Comparison of ENCODE assay signal across 2 cellular contexts in genomic region chr20:33700696-33701441, GRCh38.
A peak's percentile ranks its signal among the peaks of the same experiment; 100 is the strongest.
TF ChIP-seq lines count a peak whose summit lies in the region.

No MANE protein-coding gene starts in this region.

TF ChIP-seq in K562, 482 proteins besides CTCF, POLR2A, EP300 and RAD21:
- TF ChIP-seq, protein P1, sequence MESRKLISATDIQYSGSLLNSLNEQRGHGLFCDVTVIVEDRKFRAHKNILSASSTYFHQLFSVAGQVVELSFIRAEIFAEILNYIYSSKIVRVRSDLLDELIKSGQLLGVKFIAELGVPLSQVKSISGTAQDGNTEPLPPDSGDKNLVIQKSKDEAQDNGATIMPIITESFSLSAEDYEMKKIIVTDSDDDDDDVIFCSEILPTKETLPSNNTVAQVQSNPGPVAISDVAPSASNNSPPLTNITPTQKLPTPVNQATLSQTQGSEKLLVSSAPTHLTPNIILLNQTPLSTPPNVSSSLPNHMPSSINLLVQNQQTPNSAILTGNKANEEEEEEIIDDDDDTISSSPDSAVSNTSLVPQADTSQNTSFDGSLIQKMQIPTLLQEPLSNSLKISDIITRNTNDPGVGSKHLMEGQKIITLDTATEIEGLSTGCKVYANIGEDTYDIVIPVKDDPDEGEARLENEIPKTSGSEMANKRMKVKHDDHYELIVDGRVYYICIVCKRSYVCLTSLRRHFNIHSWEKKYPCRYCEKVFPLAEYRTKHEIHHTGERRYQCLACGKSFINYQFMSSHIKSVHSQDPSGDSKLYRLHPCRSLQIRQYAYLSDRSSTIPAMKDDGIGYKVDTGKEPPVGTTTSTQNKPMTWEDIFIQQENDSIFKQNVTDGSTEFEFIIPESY (CRISPR knock-in tag; IDR thresholded peaks at IDR 0.05), result peak; percentile 69

TF ChIP-seq in HepG2, 621 proteins besides CTCF, POLR2A, EP300 and RAD21 (continues in another document):
- 0 out of 2 replicates have a peak, but pooled peaks have one; percentile 37 for TF ChIP-seq NRL (CRISPR knock-in tag; IDR thresholded peaks at IDR 0.05; ENCODE audit: borderline replicate concordance)
- peak; percentile 66; the same call in 1 of the 2 replicates for TF ChIP-seq ZNF292 (CRISPR knock-in tag; IDR thresholded peaks at IDR 0.05; ENCODE audit: borderline replicate concordance, low read depth)
- 0 out of 2 replicates have a peak, but pooled peaks have one; percentile 40 for TF ChIP-seq ATF7-NPFF (CRISPR knock-in tag; IDR thresholded peaks at IDR 0.05; ENCODE audit: low read depth)
- TF ChIP-seq, protein P1 (CRISPR knock-in tag; IDR thresholded peaks at IDR 0.05), result peak; percentile 74
- 0 out of 2 replicates have a peak, but pooled peaks have one; percentile 17 for TF ChIP-seq REXO4 (CRISPR knock-in tag; IDR thresholded peaks at IDR 0.05; ENCODE audit: borderline replicate concordance)
- TF ChIP-seq SALL1 (CRISPR knock-in tag; IDR thresholded peaks at IDR 0.05), result peak; percentile 26; the same call in 1 of the 2 replicates
- TF ChIP-seq ZNF350 (CRISPR knock-in tag; IDR thresholded peaks at IDR 0.05; ENCODE audit: borderline replicate concordance, low read depth), result 0 out of 2 replicates have a peak, but pooled peaks have one; percentile 30
- 0 out of 2 replicates have a peak, but pooled peaks have one; percentile 47 for TF ChIP-seq ZFP41 (CRISPR knock-in tag; IDR thresholded peaks at IDR 0.05; ENCODE audit: borderline replicate concordance)
- 0 out of 2 replicates have a peak, but pooled peaks have one; percentile 2 for TF ChIP-seq THAP9 (CRISPR knock-in tag; IDR thresholded peaks at IDR 0.05; ENCODE audit: borderline replicate concordance)
- TF ChIP-seq, protein P2, sequence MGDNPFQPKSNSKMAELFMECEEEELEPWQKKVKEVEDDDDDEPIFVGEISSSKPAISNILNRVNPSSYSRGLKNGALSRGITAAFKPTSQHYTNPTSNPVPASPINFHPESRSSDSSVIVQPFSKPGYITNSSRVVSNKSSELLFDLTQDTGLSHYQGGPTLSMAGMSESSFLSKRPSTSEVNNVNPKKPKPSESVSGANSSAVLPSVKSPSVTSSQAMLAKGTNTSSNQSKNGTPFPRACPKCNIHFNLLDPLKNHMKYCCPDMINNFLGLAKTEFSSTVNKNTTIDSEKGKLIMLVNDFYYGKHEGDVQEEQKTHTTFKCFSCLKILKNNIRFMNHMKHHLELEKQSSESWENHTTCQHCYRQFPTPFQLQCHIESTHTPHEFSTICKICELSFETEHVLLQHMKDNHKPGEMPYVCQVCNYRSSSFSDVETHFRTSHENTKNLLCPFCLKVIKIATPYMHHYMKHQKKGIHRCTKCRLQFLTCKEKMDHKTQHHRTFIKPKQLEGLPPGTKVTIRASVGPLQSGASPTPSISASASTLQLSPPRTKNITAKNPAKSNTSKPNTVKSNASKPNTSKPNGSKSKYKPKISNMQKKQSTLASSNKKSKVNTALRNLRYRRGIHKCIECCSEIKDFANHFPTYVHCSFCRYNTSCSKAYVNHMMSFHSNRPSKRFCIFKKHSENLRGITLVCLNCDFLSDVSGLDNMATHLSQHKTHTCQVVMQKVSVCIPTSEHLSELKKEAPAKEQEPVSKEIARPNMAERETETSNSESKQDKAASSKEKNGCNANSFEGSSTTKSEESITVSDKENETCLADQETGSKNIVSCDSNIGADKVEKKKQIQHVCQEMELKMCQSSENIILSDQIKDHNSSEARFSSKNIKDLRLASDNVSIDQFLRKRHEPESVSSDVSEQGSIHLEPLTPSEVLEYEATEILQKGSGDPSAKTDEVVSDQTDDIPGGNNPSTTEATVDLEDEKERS (CRISPR knock-in tag; IDR thresholded peaks at IDR 0.05), result 0 out of 2 replicates have a peak, but pooled peaks have one; percentile 72
- peak; percentile 43; the same call in 1 of the 2 replicates for TF ChIP-seq NFE2L1 (CRISPR knock-in tag; IDR thresholded peaks at IDR 0.05; ENCODE audit: borderline replicate concordance)
- 0 out of 2 replicates have a peak, but pooled peaks have one; percentile 15 for TF ChIP-seq PAXIP1 (CRISPR knock-in tag; conservative IDR thresholded peaks at IDR 0.05)
- TF ChIP-seq, protein P3, sequence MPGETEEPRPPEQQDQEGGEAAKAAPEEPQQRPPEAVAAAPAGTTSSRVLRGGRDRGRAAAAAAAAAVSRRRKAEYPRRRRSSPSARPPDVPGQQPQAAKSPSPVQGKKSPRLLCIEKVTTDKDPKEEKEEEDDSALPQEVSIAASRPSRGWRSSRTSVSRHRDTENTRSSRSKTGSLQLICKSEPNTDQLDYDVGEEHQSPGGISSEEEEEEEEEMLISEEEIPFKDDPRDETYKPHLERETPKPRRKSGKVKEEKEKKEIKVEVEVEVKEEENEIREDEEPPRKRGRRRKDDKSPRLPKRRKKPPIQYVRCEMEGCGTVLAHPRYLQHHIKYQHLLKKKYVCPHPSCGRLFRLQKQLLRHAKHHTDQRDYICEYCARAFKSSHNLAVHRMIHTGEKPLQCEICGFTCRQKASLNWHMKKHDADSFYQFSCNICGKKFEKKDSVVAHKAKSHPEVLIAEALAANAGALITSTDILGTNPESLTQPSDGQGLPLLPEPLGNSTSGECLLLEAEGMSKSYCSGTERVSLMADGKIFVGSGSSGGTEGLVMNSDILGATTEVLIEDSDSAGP (CRISPR knock-in tag; IDR thresholded peaks at IDR 0.05; ENCODE audit: borderline replicate concordance), result 0 out of 2 replicates have a peak, but pooled peaks have one; percentile 25
- peak; percentile 79; the same call in 1 of the 2 replicates for TF ChIP-seq ZNF414 (CRISPR knock-in tag; IDR thresholded peaks at IDR 0.05)
- TF ChIP-seq ZFX (CRISPR knock-in tag; IDR thresholded peaks at IDR 0.05; ENCODE audit: low read depth), result peak; percentile 51; the same call in 1 of the 2 replicates
- peak; percentile 58; the same call in 1 of the 2 replicates for TF ChIP-seq ZNF891 (CRISPR knock-in tag; IDR thresholded peaks at IDR 0.05)
- peak; percentile 45 for TF ChIP-seq HIVEP1 (CRISPR knock-in tag; IDR thresholded peaks at IDR 0.05)
- TF ChIP-seq ZNF572 (CRISPR knock-in tag; IDR thresholded peaks at IDR 0.05), result 0 out of 2 replicates have a peak, but pooled peaks have one; percentile 37
- TF ChIP-seq, protein P4, sequence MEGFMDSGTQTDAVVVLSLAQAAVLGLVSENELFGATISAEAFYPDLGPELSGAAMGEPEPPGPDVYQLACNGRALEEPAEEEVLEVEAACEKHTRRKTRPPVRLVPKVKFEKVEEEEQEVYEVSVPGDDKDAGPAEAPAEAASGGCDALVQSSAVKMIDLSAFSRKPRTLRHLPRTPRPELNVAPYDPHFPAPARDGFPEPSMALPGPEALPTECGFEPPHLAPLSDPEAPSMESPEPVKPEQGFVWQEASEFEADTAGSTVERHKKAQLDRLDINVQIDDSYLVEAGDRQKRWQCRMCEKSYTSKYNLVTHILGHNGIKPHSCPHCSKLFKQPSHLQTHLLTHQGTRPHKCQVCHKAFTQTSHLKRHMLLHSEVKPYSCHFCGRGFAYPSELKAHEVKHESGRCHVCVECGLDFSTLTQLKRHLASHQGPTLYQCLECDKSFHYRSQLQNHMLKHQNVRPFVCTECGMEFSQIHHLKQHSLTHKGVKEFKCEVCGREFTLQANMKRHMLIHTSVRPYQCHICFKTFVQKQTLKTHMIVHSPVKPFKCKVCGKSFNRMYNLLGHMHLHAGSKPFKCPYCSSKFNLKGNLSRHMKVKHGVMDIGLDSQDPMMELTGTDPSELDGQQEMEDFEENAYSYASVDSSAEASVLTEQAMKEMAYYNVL (CRISPR knock-in tag; IDR thresholded peaks at IDR 0.05; ENCODE audit: borderline replicate concordance), result peak; percentile 59; the same call in 1 of the 2 replicates
- peak; percentile 47 for TF ChIP-seq SKI (IDR thresholded peaks at IDR 0.05; ENCODE audit: partially characterized antibody)
- 0 out of 2 replicates have a peak, but pooled peaks have one; percentile 23 for TF ChIP-seq HDAC1 (CRISPR knock-in tag; IDR thresholded peaks at IDR 0.05)
- TF ChIP-seq, protein P5, sequence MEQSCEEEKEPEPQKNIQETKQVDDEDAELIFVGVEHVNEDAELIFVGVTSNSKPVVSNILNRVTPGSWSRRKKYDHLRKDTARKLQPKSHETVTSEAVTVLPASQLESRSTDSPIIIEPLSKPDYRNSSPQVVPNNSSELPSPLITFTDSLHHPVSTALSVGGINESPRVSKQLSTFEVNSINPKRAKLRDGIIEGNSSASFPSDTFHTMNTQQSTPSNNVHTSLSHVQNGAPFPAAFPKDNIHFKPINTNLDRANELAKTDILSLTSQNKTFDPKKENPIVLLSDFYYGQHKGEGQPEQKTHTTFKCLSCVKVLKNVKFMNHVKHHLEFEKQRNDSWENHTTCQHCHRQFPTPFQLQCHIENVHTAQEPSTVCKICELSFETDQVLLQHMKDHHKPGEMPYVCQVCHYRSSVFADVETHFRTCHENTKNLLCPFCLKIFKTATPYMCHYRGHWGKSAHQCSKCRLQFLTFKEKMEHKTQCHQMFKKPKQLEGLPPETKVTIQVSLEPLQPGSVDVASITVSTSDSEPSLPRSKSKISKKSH (CRISPR knock-in tag; IDR thresholded peaks at IDR 0.05; ENCODE audit: borderline replicate concordance), result peak; percentile 30
- TF ChIP-seq ZNF550 (CRISPR knock-in tag; IDR thresholded peaks at IDR 0.05; ENCODE audit: borderline replicate concordance), result 0 out of 2 replicates have a peak, but pooled peaks have one; percentile 58
- 0 out of 2 replicates have a peak, but pooled peaks have one; percentile 26 for TF ChIP-seq ZNF546 (CRISPR knock-in tag; conservative IDR thresholded peaks at IDR 0.05)
